ENCODE assay signal across 1 cellular context in the genomic region with DNA sequence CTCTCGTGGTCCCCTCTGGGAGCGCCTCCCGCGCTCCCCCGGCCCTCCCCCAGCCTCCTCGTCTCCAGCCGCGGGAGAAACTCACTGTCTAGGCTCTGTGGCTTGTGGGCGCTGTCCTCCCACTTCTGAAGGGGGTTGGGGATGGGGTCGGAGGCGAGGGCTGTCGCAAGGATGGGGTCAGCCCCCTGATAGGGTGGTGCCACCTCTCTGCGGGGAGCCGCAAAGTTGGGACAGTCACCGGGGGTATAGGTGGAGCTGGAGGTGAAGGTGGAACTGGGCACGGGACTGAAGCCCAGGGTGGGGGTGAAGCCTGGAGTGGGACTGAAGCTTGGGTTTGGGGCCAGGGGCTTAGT.
A peak's percentile ranks its signal among the peaks of the same experiment; 100 is the strongest.
TF ChIP-seq lines count a peak whose summit lies in the region.

No MANE protein-coding gene starts in this region.

TF ChIP-seq in K562, 482 proteins besides CTCF, POLR2A, EP300 and RAD21:
- no peak for TF ChIP-seq MYBL2 (IDR thresholded peaks at IDR 0.05; ENCODE audit: low read depth)
- TF ChIP-seq MYBL2 (CRISPR knock-in tag; IDR thresholded peaks at IDR 0.05; ENCODE audit: borderline replicate concordance) = no peak
- no peak for TF ChIP-seq HCFC1 (IDR thresholded peaks at IDR 0.05; ENCODE audit: low read depth, low read length)
- TF ChIP-seq POLR2G (IDR thresholded peaks at IDR 0.05; ENCODE audit: low read depth, low read length) = peak; percentile 42
- TF ChIP-seq ZNF347 (CRISPR knock-in tag; IDR thresholded peaks at IDR 0.05; ENCODE audit: low read depth) = no peak
